13 cellular contexts compared by ENCODE assay signal in the genomic region with DNA sequence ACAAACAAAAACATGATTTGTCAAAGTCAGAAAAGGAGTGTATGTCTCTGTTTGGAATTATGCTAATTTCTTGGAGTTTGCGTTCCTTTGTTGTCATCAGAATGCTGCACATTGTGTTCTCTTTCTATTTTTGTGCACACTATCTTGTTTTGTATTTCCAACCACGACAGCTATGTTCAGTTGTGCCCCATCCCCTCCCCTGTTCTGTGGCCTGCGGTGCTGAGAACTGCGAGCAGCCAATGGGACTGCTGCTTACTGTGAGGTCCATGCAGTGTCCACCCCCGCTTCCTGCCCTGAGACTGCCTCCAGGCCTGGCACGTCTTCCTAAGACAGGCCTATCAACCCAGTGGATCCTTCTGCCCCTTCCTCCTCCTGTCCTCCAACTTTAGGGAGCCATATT.
A peak's percentile ranks its signal among the peaks of the same experiment; 100 is the strongest.
DNase-seq lines count a peak whose midpoint lies in the region; ATAC-seq lines count a peak whose summit lies in the region.
"Had no signal": no experiment of that assay in that cellular context is flagged by ENCODE, and none has a peak within 500 bp of the region (broad histone marks: within the 10 kb centered on the region; RNA-seq: fewer than 3 reads in every experiment).

No MANE protein-coding gene starts in this region.

- no peaks in the 10 kb centered on the region for H3K36me3 ChIP-seq in adipocyte (ENCODE audit: control insufficient read depth, insufficient read depth, low read length, severe bottlenecking)
- no peaks in the 10 kb centered on the region for H3K36me3 ChIP-seq in effector memory CD4-positive, alpha-beta T cell (ENCODE audit: control insufficient read depth, insufficient read depth, low read length)

- H3K27ac ChIP-seq in effector memory CD4-positive, alpha-beta T cell (ENCODE audit: insufficient read depth, low read length, poor library complexity, severe bottlenecking) = no peak overlapping the region
- H3K27ac ChIP-seq: A549 had no signal

- intact Hi-C loops in Right ventricle myocardium superior (cut with DNase I) = no loop called here

- H3K4me3 ChIP-seq in adipocyte (ENCODE audit: low read length) = no peak overlapping the region
- H3K4me3 ChIP-seq in effector memory CD4-positive, alpha-beta T cell (ENCODE audit: insufficient read depth, low read depth, low read length, poor library complexity, severe bottlenecking) = no peak overlapping the region
- H3K4me3 ChIP-seq: A549 had no signal

- DNase-seq in AG08396 (ENCODE audit: low spot score) = peak; percentile 47
- DNase-seq in adipocyte (ENCODE audit: low read depth) = peak; percentile 22
- DNase-seq in Right ventricle myocardium superior = peak; percentile 86
- DNase-seq in mucosa of gallbladder (ENCODE audit: low spot score) = peak; percentile 29
- DNase-seq in NAMALWA (ENCODE audit: low spot score) = no peak
- no peak for DNase-seq in effector memory CD4-positive, alpha-beta T cell
- DNase-seq: immature natural killer cell, NCI-H1930, OCI-M1, retina had no signal

- peak; percentile 97 for ATAC-seq in Right ventricle myocardium superior (ENCODE audit: poor library complexity)
- ATAC-seq in HG02938 (IDR thresholded peaks at IDR 0.05; ENCODE audit: unreplicated experiment) = no peak
- no peak for ATAC-seq in GM21619 (IDR thresholded peaks at IDR 0.05; ENCODE audit: unreplicated experiment)
- ATAC-seq: A549 had no signal

- peaks cover 20% of the 10 kb centered on the region for H3K4me1 ChIP-seq in adipocyte (ENCODE audit: control insufficient read depth, insufficient read depth, low read length)
- no peaks in the 10 kb centered on the region for H3K4me1 ChIP-seq in effector memory CD4-positive, alpha-beta T cell (ENCODE audit: control insufficient read depth, insufficient read depth, low read length, poor library complexity, severe bottlenecking)
- H3K4me1 ChIP-seq: A549 had no signal

- H3K9ac ChIP-seq in adipocyte (ENCODE audit: low read length) = no peak overlapping the region

- H3K27me3 ChIP-seq in adipocyte (replicated peaks; ENCODE audit: control insufficient read depth, insufficient read depth, low read length) = no peaks in the 10 kb centered on the region
- H3K27me3 ChIP-seq in effector memory CD4-positive, alpha-beta T cell (replicated peaks; ENCODE audit: control insufficient read depth, insufficient read depth, low read length, poor library complexity, severe bottlenecking) = no peaks in the 10 kb centered on the region

- H3K9me3 ChIP-seq in adipocyte (ENCODE audit: control insufficient read depth, low read length) = no peaks in the 10 kb centered on the region
- H3K9me3 ChIP-seq in effector memory CD4-positive, alpha-beta T cell (ENCODE audit: control insufficient read depth, low read length) = no peaks in the 10 kb centered on the region
- H3K9me3 ChIP-seq: A549 had no signal

Comparison
In these comparisons a context has a peak if more than half of its experiments do, and no peak if none do; other contexts are left out.
1. DNase-seq: peak in AG08396 (single experiment), adipocyte (single experiment), Right ventricle myocardium superior (single experiment) and mucosa of gallbladder (single experiment); none in NAMALWA (single experiment) and effector memory CD4-positive, alpha-beta T cell (0 of 3).